ENCODE assay signal across 2 cellular contexts in the genomic region with DNA sequence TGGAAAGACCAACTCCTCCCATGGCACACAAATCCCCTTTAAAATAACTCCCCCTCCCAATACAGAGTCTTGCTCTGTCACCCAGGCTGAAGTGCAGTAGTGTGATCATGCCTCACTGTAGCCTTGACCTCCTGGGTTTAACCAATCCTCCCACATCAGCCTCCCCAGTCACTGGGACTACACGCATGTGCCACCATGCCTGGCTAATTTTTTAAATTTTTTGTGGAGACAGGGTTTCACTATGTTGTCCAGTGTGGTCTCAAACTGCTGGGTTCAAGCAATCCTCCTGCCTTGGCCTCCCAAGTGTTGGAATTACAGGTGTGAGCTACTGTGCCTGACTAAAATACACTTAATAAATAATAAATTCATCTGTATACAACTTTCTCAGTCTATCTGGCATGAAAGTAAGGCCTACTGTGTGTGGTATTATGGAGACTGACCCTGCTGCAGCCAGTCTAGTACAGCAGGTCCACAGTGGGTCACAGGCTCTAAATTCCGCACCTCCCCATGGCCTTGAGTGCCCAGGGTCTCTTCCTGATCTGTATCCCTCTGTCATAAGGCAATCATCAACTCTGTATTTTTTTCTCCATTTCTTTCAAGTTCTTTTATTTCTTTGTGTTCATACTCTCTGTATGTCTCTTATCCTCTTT.
TF ChIP-seq lines count a peak whose summit lies in the region.

No MANE protein-coding gene starts in this region.

TF ChIP-seq in IMR-90, 13 proteins besides CTCF, POLR2A, EP300 and RAD21 (continued from another document):
- TF ChIP-seq BHLHE40 (IDR thresholded peaks at IDR 0.05; ENCODE audit: low read depth, low read length): no peak
- TF ChIP-seq ELK1 (IDR thresholded peaks at IDR 0.05; ENCODE audit: borderline replicate concordance, low read depth, low read length): no peak
- no peak for TF ChIP-seq CEBPB (IDR thresholded peaks at IDR 0.05; ENCODE audit: low read depth, low read length)
- TF ChIP-seq MAZ (IDR thresholded peaks at IDR 0.05; ENCODE audit: borderline replicate concordance, low read depth, low read length): no peak
- no peak for TF ChIP-seq NFE2L2 (IDR thresholded peaks at IDR 0.05; ENCODE audit: low read depth, low read length)
- TF ChIP-seq USF2 (IDR thresholded peaks at IDR 0.05; ENCODE audit: low read depth, low read length): no peak
- TF ChIP-seq RFX5 (IDR thresholded peaks at IDR 0.05; ENCODE audit: low read depth, low read length): no peak
- no peak for TF ChIP-seq MAFK (IDR thresholded peaks at IDR 0.05; ENCODE audit: low read depth, low read length)
- TF ChIP-seq SMC3 (IDR thresholded peaks at IDR 0.05; ENCODE audit: low read depth, low read length): no peak
- TF ChIP-seq CHD1 (IDR thresholded peaks at IDR 0.05; ENCODE audit: low read depth, low read length): no peak

TF ChIP-seq in WTC11, 78 proteins besides CTCF, POLR2A, EP300 and RAD21 (continued from another document):
- TF ChIP-seq, protein P1, sequence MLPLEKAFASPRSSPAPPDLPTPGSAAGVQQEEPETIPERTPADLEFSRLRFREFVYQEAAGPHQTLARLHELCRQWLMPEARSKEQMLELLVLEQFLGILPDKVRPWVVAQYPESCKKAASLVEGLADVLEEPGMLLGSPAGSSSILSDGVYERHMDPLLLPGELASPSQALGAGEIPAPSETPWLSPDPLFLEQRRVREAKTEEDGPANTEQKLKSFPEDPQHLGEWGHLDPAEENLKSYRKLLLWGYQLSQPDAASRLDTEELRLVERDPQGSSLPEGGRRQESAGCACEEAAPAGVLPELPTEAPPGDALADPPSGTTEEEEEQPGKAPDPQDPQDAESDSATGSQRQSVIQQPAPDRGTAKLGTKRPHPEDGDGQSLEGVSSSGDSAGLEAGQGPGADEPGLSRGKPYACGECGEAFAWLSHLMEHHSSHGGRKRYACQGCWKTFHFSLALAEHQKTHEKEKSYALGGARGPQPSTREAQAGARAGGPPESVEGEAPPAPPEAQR (CRISPR knock-in tag; IDR thresholded peaks at IDR 0.05): no peak
- TF ChIP-seq ZNF423 (CRISPR knock-in tag; IDR thresholded peaks at IDR 0.05): no peak
- TF ChIP-seq RELA (CRISPR knock-in tag; IDR thresholded peaks at IDR 0.05; ENCODE audit: borderline replicate concordance): no peak
- no peak for TF ChIP-seq IRF1 (CRISPR knock-in tag; IDR thresholded peaks at IDR 0.05)
- TF ChIP-seq, protein P2, sequence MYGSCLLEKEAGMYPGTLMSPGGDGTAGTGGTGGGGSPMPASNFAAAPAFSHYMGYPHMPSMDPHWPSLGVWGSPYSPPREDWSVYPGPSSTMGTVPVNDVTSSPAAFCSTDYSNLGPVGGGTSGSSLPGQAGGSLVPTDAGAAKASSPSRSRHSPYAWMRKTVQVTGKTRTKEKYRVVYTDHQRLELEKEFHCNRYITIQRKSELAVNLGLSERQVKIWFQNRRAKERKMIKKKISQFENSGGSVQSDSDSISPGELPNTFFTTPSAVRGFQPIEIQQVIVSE (CRISPR knock-in tag; IDR thresholded peaks at IDR 0.05; ENCODE audit: borderline replicate concordance): no peak
- no peak for TF ChIP-seq NR1H2 (CRISPR knock-in tag; IDR thresholded peaks at IDR 0.05)
- no peak for TF ChIP-seq RORB (CRISPR knock-in tag; IDR thresholded peaks at IDR 0.05)
- TF ChIP-seq USF2 (CRISPR knock-in tag; IDR thresholded peaks at IDR 0.05): no peak
- no peak for TF ChIP-seq USF1 (CRISPR knock-in tag; IDR thresholded peaks at IDR 0.05)
- TF ChIP-seq GTF2I (CRISPR knock-in tag; conservative IDR thresholded peaks at IDR 0.05): no peak
- TF ChIP-seq SMAD3 (CRISPR knock-in tag; IDR thresholded peaks at IDR 0.05; ENCODE audit: borderline replicate concordance): no peak
- TF ChIP-seq GRHL2 (CRISPR knock-in tag; IDR thresholded peaks at IDR 0.05; ENCODE audit: insufficient replicate concordance, severe bottlenecking): no peak
- no peak for TF ChIP-seq NFE2L1 (CRISPR knock-in tag; IDR thresholded peaks at IDR 0.05)
- TF ChIP-seq ETV6 (CRISPR knock-in tag; IDR thresholded peaks at IDR 0.05): no peak
- no peak for TF ChIP-seq OVOL2 (CRISPR knock-in tag; IDR thresholded peaks at IDR 0.05; ENCODE audit: borderline replicate concordance)
TF ChIP-seq in WTC11: peak in this region for 0.
